In genomic region chr12:15794196-15794595, GRCh38 we compare ENCODE assay signal across 1 cellular context.
TF ChIP-seq lines count a peak whose summit lies in the region.

No MANE protein-coding gene starts in this region.

TF ChIP-seq in GM23338, 12 proteins besides CTCF, POLR2A, EP300 and RAD21 (continued from another document):
- TF ChIP-seq, protein P1, sequence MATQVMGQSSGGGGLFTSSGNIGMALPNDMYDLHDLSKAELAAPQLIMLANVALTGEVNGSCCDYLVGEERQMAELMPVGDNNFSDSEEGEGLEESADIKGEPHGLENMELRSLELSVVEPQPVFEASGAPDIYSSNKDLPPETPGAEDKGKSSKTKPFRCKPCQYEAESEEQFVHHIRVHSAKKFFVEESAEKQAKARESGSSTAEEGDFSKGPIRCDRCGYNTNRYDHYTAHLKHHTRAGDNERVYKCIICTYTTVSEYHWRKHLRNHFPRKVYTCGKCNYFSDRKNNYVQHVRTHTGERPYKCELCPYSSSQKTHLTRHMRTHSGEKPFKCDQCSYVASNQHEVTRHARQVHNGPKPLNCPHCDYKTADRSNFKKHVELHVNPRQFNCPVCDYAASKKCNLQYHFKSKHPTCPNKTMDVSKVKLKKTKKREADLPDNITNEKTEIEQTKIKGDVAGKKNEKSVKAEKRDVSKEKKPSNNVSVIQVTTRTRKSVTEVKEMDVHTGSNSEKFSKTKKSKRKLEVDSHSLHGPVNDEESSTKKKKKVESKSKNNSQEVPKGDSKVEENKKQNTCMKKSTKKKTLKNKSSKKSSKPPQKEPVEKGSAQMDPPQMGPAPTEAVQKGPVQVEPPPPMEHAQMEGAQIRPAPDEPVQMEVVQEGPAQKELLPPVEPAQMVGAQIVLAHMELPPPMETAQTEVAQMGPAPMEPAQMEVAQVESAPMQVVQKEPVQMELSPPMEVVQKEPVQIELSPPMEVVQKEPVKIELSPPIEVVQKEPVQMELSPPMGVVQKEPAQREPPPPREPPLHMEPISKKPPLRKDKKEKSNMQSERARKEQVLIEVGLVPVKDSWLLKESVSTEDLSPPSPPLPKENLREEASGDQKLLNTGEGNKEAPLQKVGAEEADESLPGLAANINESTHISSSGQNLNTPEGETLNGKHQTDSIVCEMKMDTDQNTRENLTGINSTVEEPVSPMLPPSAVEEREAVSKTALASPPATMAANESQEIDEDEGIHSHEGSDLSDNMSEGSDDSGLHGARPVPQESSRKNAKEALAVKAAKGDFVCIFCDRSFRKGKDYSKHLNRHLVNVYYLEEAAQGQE (IDR thresholded peaks at IDR 0.05; ENCODE audit: unreplicated experiment): no peak
- TF ChIP-seq ZNF114 (CRISPR knock-in tag; IDR thresholded peaks at IDR 0.05) (no peak), EZH2phosphoT487 (IDR thresholded peaks at IDR 0.05; ENCODE audit: unreplicated experiment) (no peak)
